Comparison of ENCODE assay signal across 10 cellular contexts in genomic region chr14:53190938-53191337, GRCh38. TPM values are rescaled to one million over a fixed set of nuclear protein-coding genes. Genes with fewer than 3 reads are reported as not detected.
DNase-seq lines count a peak whose midpoint lies in the region; ATAC-seq and TF ChIP-seq lines count a peak whose summit lies in the region.
"Had no signal": no experiment of that assay in that cellular context is flagged by ENCODE, and none has a peak within 500 bp of the region (broad histone marks: within the 10 kb centered on the region; RNA-seq: fewer than 3 reads in every experiment).

No MANE protein-coding gene starts in this region.

- in situ Hi-C loops in IMR-90 (cut with MboI; ENCODE audit: low sequenced_read_pairs): no loop called here

- no peak overlapping the region for H3K4ac ChIP-seq in IMR-90 (ENCODE audit: low read depth, low read length)

- no peak for TF ChIP-seq RAD21 in IMR-90 (IDR thresholded peaks at IDR 0.05; ENCODE audit: low read length)

- H3K23ac ChIP-seq in IMR-90 (ENCODE audit: low read depth, low read length): no peak overlapping the region

- DNase-seq in IMR-90: peak; percentile 12
- DNase-seq in cardiac fibroblast (ENCODE audit: low read depth in 2 of 2): peak; percentile 35 to 58
- peak; percentile 5 for DNase-seq in stimulated activated CD8-positive, alpha-beta memory T cell treated with anti-CD3 and anti-CD28 coated beads, Interleukin-15, amount 100 ng/mL, for 24 hours (ENCODE audit: low read depth)
- DNase-seq in germinal center (ENCODE audit: low spot score): no peak
- no peak for DNase-seq in OCI-M1 (lab: John Stamatoyannopoulos, UW)
- DNase-seq in adrenal gland: no peak
- DNase-seq: effector CD4-positive, alpha-beta T cell; kidney glomerular epithelial cell; uterus had no signal

- dilution Hi-C loops in IMR-90 (cut with HindIII; ENCODE audit: low sequenced_read_pairs, unreplicated experiment): no loop called here

- no peaks in the 10 kb centered on the region for H3K9me1 ChIP-seq in IMR-90 (ENCODE audit: insufficient read depth, low read length)

- intact Hi-C loops in IMR-90 (cut with micrococcal nuclease) (no loop called here), adrenal gland (cut with DNase I) (no loop called here)

- H3K9me3 ChIP-seq in IMR-90 (ENCODE audit: control insufficient read depth, insufficient read depth, low read length) (no peaks in the 10 kb centered on the region), adrenal gland (replicated peaks in 1 of 3) (no peaks in the 10 kb centered on the region)
- H3K9me3 ChIP-seq: uterus had no signal

- no peak overlapping the region for H3K14ac ChIP-seq in IMR-90 (replicated peaks; ENCODE audit: low read depth, low read length)

- no CpG with 5 or more reads among the region's 2 CpGs for WGBS in IMR-90 (ENCODE audit: extremely low coverage in 2 of 2, insufficient read length in 1 of 2), 2 experiments
- WGBS in adrenal gland, 4 donors: 58 to 85% (median 77%) methylated on average over 2 of the region's 2 CpGs

- H2BK15ac ChIP-seq in IMR-90 (ENCODE audit: low read depth, low read length): no peak overlapping the region

- no peak overlapping the region for H3K18ac ChIP-seq in IMR-90 (ENCODE audit: low read depth, low read length)

- no peak overlapping the region for H3K4me2 ChIP-seq in IMR-90 (ENCODE audit: low read depth, low read length)

- no peaks in the 10 kb centered on the region for H4K20me1 ChIP-seq in IMR-90 (ENCODE audit: insufficient read depth, low read length)

- no peak overlapping the region for H2AK9ac ChIP-seq in IMR-90 (replicated peaks; ENCODE audit: low read depth, low read length, poor library complexity)

- TF ChIP-seq POLR2A in IMR-90 (IDR thresholded peaks at IDR 0.05; ENCODE audit: low read depth, low read length) (no peak), adrenal gland (IDR thresholded peaks at IDR 0.05) (no peak)

- H3K27me3 ChIP-seq in IMR-90 (ENCODE audit: control insufficient read depth, insufficient read depth, low read length): peaks cover 6% of the 10 kb centered on the region
- no peaks in the 10 kb centered on the region for H3K27me3 ChIP-seq in adrenal gland
- H3K27me3 ChIP-seq: uterus had no signal

- ATAC-seq in GM21529 (IDR thresholded peaks at IDR 0.05; ENCODE audit: unreplicated experiment): peak; percentile 69
- ATAC-seq in IMR-90 (ENCODE audit: low read depth): peak; percentile 76

- no peak overlapping the region for H2AK5ac ChIP-seq in IMR-90 (ENCODE audit: low read depth, low read length)

- H3K27ac ChIP-seq in IMR-90 (ENCODE audit: insufficient read depth, low read length): no peak overlapping the region
- no peak overlapping the region for H3K27ac ChIP-seq in adrenal gland
- H3K27ac ChIP-seq: uterus had no signal

- H3K79me1 ChIP-seq in IMR-90 (ENCODE audit: low read depth in 1 of 2, low read length in 2 of 2): no peaks in the 10 kb centered on the region

- H4K5ac ChIP-seq in IMR-90 (ENCODE audit: low read depth, low read length): no peak overlapping the region

- CTCF ChIA-PET in IMR-90 (lab: Yijun Ruan, JAX): no interaction called here

- no peak overlapping the region for H3K4me3 ChIP-seq in IMR-90 (ENCODE audit: insufficient read depth, low read depth, low read length)
- no peak overlapping the region for H3K4me3 ChIP-seq in cardiac fibroblast (replicated peaks in 1 of 2; ENCODE audit: low read depth in 2 of 2, low read length in 2 of 2)
- H3K4me3 ChIP-seq in adrenal gland: no peak overlapping the region
- H3K4me3 ChIP-seq: uterus had no signal

- POLR2A ChIA-PET in IMR-90 (lab: Charles Lee; ENCODE audit: unreplicated experiment): no interaction called here

- H2BK5ac ChIP-seq in IMR-90 (ENCODE audit: low read depth, low read length, poor library complexity, severe bottlenecking): no peak overlapping the region

- no peak overlapping the region for H4K91ac ChIP-seq in IMR-90 (ENCODE audit: insufficient read depth, low read depth, low read length)

- H2AFZ ChIP-seq in IMR-90 (replicated peaks; ENCODE audit: low read length, poor library complexity): no peak overlapping the region

- no peak overlapping the region for H3K9ac ChIP-seq in IMR-90 (ENCODE audit: low read depth, low read length)

- H3K4me1 ChIP-seq in IMR-90 (ENCODE audit: control insufficient read depth, insufficient read depth, low read length) (no peaks in the 10 kb centered on the region), adrenal gland (replicated peaks in 1 of 2) (no peaks in the 10 kb centered on the region)
- H3K4me1 ChIP-seq: uterus had no signal

- no peak overlapping the region for H2BK20ac ChIP-seq in IMR-90 (ENCODE audit: low read depth, low read length)

- no peak overlapping the region for H3K56ac ChIP-seq in IMR-90 (ENCODE audit: extremely low read depth, insufficient read depth, low read length)

- no peak for TF ChIP-seq CTCF in IMR-90 (conservative IDR thresholded peaks at IDR 0.05; ENCODE audit: low read depth, low read length)
- no peak for TF ChIP-seq CTCF in cardiac fibroblast (IDR thresholded peaks at IDR 0.05; ENCODE audit: low read depth, low read length)
- TF ChIP-seq CTCF in adrenal gland (IDR thresholded peaks at IDR 0.05): no peak

- BruUV-seq in IMR-90 (replicated peaks; lab: Mats Ljungman, UMichigan): no TSS peak

- no peak overlapping the region for H4K8ac ChIP-seq in IMR-90 (ENCODE audit: low read depth in 2 of 2, low read length in 2 of 2)

- H2BK120ac ChIP-seq in IMR-90 (ENCODE audit: low read depth, low read length): no peak overlapping the region

- H3K36me3 ChIP-seq in IMR-90 (ENCODE audit: control insufficient read depth, insufficient read depth, low read length) (no peaks in the 10 kb centered on the region), adrenal gland (replicated peaks in 1 of 2) (no peaks in the 10 kb centered on the region)
- H3K36me3 ChIP-seq: uterus had no signal

TF ChIP-seq in IMR-90, 13 proteins besides CTCF, POLR2A, EP300 and RAD21:
- TF ChIP-seq RFX5 (IDR thresholded peaks at IDR 0.05; ENCODE audit: low read depth, low read length): no peak

RNA-seq across cellular contexts. Expression of gene DDHD1, which starts 37.8 kb away (rescaled TPM):
- total RNA-seq in IMR-90 (2012; rRNA removed) (9.0 and 14.2 TPM in 2 replicates), adrenal gland (10 to 100 TPM in 3 of 8 donors, 1 to 10 TPM in 5; 5.2 to 34.9 (median 8.1) TPM)
- polyA plus RNA-seq in IMR-90 (2012; rRNA removed) (3.7 and 4.5 TPM in 2 replicates), adrenal gland (1 to 10 TPM; 4.6 to 8.6 (median 7.0) TPM)
- polyA plus RNA-seq in IMR-90 (2012; cell fraction: cytosol; rRNA removed): 1.3 and 1.4 TPM in 2 replicates
- 1.9 and 10.8 TPM in 2 replicates for polyA plus RNA-seq in IMR-90 (2012; cell fraction: nucleus; rRNA removed; ENCODE audit: low replicate concordance)

Comparison
In these comparisons a context has a peak if more than half of its experiments do, and no peak if none do; other contexts are left out.
1. DNase-seq: peak in IMR-90 (single experiment), cardiac fibroblast (2 of 2) and stimulated activated CD8-positive, alpha-beta memory T cell treated with anti-CD3 and anti-CD28 coated beads, Interleukin-15, amount 100 ng/mL, for 24 hours (single experiment); none in germinal center (single experiment), OCI-M1 (single experiment) and adrenal gland (0 of 7).